In the genomic region with DNA sequence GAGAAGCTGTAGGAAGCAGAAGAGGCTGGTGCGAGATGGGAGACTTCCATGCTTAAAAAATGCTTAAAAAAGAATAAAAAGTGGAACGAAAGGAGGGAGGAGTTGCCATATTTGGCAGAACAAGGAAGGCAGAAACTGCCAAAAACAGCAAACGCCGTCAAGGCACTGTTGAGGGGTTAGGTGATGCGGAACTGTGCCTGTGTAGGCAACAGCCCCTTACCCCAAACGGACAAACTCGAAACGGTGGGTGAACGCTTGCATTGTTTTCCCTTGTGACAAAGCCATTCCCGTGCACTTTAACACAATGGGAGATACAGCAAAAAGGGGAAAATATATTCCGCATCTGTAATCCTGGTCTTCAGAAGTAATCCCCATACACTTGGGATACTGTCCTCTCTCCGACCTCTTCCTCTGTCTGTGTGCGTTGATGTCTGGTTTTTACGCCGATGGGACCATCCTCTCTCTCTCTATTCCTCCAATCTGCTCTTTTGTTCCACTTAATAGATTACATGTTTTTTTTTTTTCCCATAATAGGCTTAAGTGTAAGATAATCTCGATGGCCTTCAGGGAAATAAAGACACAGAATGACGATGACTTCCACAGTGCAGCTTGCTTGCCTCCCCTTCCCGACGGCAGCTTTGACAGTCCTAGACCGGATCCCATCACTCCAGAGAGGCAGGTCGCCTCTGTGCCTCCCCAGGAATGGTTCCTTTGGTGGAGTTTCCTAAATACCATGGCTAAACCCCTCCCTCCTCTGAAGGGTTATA, we compare ENCODE assay signal across 16 cellular contexts.
DNase-seq lines count a peak whose midpoint lies in the region; ATAC-seq and TF ChIP-seq lines count a peak whose summit lies in the region.
"Had no signal": no experiment of that assay in that cellular context is flagged by ENCODE, and none has a peak within 500 bp of the region (broad histone marks: within the 10 kb centered on the region; RNA-seq: fewer than 3 reads in every experiment).

No MANE protein-coding gene starts in this region.

- H3K4me1 ChIP-seq in left ventricle myocardium inferior (peaks cover 25% of the 10 kb centered on the region), right atrium auricular region (peaks cover 0 to 6% of the 10 kb centered on the region in 2 donors)

- H3K4me3 Mint-ChIP-seq in glutamatergic neuron (ENCODE audit: unreplicated experiment) (peak overlapping the region; percentile 13), progenitor cell of endocrine pancreas (ENCODE audit: low read depth) (no peak overlapping the region), type B pancreatic cell (no peak overlapping the region)
- no peak overlapping the region for H3K4me3 Mint-ChIP-seq in stimulated activated naive B cell treated with anti-CD40 and anti-IgM and Interleukin-4, amounts not matched to agents 10 μg/mL and 1 μg/mL and 100 μg/mL, for 72 hours
- no peak overlapping the region for H3K4me3 Mint-ChIP-seq in T-helper 2 cell treated with Interferon-gamma antibody and Interleukin-4, amounts not matched to agents 5 μg/mL and 100 μg/mL, for 36 hours
- H3K4me3 Mint-ChIP-seq: CD4-positive, CD25-positive, alpha-beta regulatory T cell; IgD-negative memory B cell had no signal

- H3K36me3 Mint-ChIP-seq in glutamatergic neuron (ENCODE audit: unreplicated experiment) (peaks cover 5% of the 10 kb centered on the region), progenitor cell of endocrine pancreas (ENCODE audit: insufficient read depth) (peaks cover 8% of the 10 kb centered on the region), type B pancreatic cell (peaks cover 31% of the 10 kb centered on the region)
- no peaks in the 10 kb centered on the region for H3K36me3 Mint-ChIP-seq in stimulated activated naive B cell treated with anti-CD40 and anti-IgM and Interleukin-4, amounts not matched to agents 10 μg/mL and 1 μg/mL and 100 μg/mL, for 72 hours
- no peaks in the 10 kb centered on the region for H3K36me3 Mint-ChIP-seq in T-helper 2 cell treated with Interferon-gamma antibody and Interleukin-4, amounts not matched to agents 5 μg/mL and 100 μg/mL, for 36 hours (ENCODE audit: low read depth)
- H3K36me3 Mint-ChIP-seq: CD4-positive, CD25-positive, alpha-beta regulatory T cell; IgD-negative memory B cell had no signal

- DNase-seq in left ventricle myocardium inferior (no peak), right atrium auricular region (ENCODE audit: low spot score) (no peak), NCI-H82 (lab: John Stamatoyannopoulos, UW) (peak; percentile 92), glutamatergic neuron (no peak), progenitor cell of endocrine pancreas (ENCODE audit: low spot score, unreplicated experiment) (no peak), type B pancreatic cell (ENCODE audit: extremely low spot score, unreplicated experiment) (no peak)
- DNase-seq in stimulated activated naive B cell treated with anti-CD40 and anti-IgM and Interleukin-4, amounts not matched to agents 10 μg/mL and 1 μg/mL and 100 μg/mL, for 72 hours = no peak
- DNase-seq in T-helper 2 cell treated with Interferon-gamma antibody and Interleukin-4, amounts not matched to agents 5 μg/mL and 100 μg/mL, for 36 hours (ENCODE audit: low spot score) = no peak
- DNase-seq: 8988T; CD4-positive, CD25-positive, alpha-beta regulatory T cell; NCI-H1417; NCI-H1930; NCI-H2171 treated with DMSO at 0.1 percent for 48 hours; NCI-H510A; OCI-M1 had no signal

- H3K4me3 ChIP-seq in left ventricle myocardium inferior = no peak overlapping the region
- H3K4me3 ChIP-seq in right atrium auricular region = no peak overlapping the region

- peaks cover 11% of the 10 kb centered on the region for H3K9me3 Mint-ChIP-seq in glutamatergic neuron (ENCODE audit: unreplicated experiment)
- no peaks in the 10 kb centered on the region for H3K9me3 Mint-ChIP-seq in progenitor cell of endocrine pancreas (ENCODE audit: low read depth)
- H3K9me3 Mint-ChIP-seq in stimulated activated naive B cell treated with anti-CD40 and anti-IgM and Interleukin-4, amounts not matched to agents 10 μg/mL and 1 μg/mL and 100 μg/mL, for 72 hours = no peaks in the 10 kb centered on the region
- no peaks in the 10 kb centered on the region for H3K9me3 Mint-ChIP-seq in type B pancreatic cell
- no peaks in the 10 kb centered on the region for H3K9me3 Mint-ChIP-seq in T-helper 2 cell treated with Interferon-gamma antibody and Interleukin-4, amounts not matched to agents 5 μg/mL and 100 μg/mL, for 36 hours

- ATAC-seq in stimulated activated naive B cell treated with anti-CD40 and anti-IgM and Interleukin-4, amounts not matched to agents 10 μg/mL and 1 μg/mL and 100 μg/mL, for 72 hours (replicated peaks) = no peak

- H3K27me3 ChIP-seq in left ventricle myocardium inferior (ENCODE audit: low read depth) (no peaks in the 10 kb centered on the region), right atrium auricular region (no peaks in the 10 kb centered on the region)

- H3K9me3 ChIP-seq in left ventricle myocardium inferior (replicated peaks) (no peaks in the 10 kb centered on the region), right atrium auricular region (no peaks in the 10 kb centered on the region)

- H3K36me3 ChIP-seq in left ventricle myocardium inferior = no peaks in the 10 kb centered on the region
- no peaks in the 10 kb centered on the region for H3K36me3 ChIP-seq in right atrium auricular region

- intact Hi-C loops in left ventricle myocardium inferior (cut with micrococcal nuclease) = no loop called here

- TF ChIP-seq CTCF in left ventricle myocardium inferior (IDR thresholded peaks at IDR 0.05; ENCODE audit: borderline replicate concordance) (no peak), right atrium auricular region (IDR thresholded peaks at IDR 0.05) (no peak), glutamatergic neuron (IDR thresholded peaks at IDR 0.05; ENCODE audit: partially characterized antibody, unreplicated experiment) (no peak), progenitor cell of endocrine pancreas (IDR thresholded peaks at IDR 0.05; ENCODE audit: unreplicated experiment) (no peak), type B pancreatic cell (conservative IDR thresholded peaks at IDR 0.05) (no peak)

- H3K27ac Mint-ChIP-seq in glutamatergic neuron (ENCODE audit: unreplicated experiment) = peak overlapping the region; percentile 44
- peak overlapping the region; percentile 43 for H3K27ac Mint-ChIP-seq in progenitor cell of endocrine pancreas
- H3K27ac Mint-ChIP-seq in stimulated activated naive B cell treated with anti-CD40 and anti-IgM and Interleukin-4, amounts not matched to agents 10 μg/mL and 1 μg/mL and 100 μg/mL, for 72 hours = no peak overlapping the region
- H3K27ac Mint-ChIP-seq in type B pancreatic cell = no peak overlapping the region
- no peak overlapping the region for H3K27ac Mint-ChIP-seq in T-helper 2 cell treated with Interferon-gamma antibody and Interleukin-4, amounts not matched to agents 5 μg/mL and 100 μg/mL, for 36 hours
- H3K27ac Mint-ChIP-seq: CD4-positive, CD25-positive, alpha-beta regulatory T cell; IgD-negative memory B cell had no signal

- H3K27me3 Mint-ChIP-seq in glutamatergic neuron (ENCODE audit: unreplicated experiment) (peaks cover 1% of the 10 kb centered on the region), progenitor cell of endocrine pancreas (no peaks in the 10 kb centered on the region), type B pancreatic cell (no peaks in the 10 kb centered on the region)
- peaks cover 4 to 12% of the 10 kb centered on the region in 2 donors for H3K27me3 Mint-ChIP-seq in stimulated activated naive B cell treated with anti-CD40 and anti-IgM and Interleukin-4, amounts not matched to agents 10 μg/mL and 1 μg/mL and 100 μg/mL, for 72 hours
- no peaks in the 10 kb centered on the region for H3K27me3 Mint-ChIP-seq in T-helper 2 cell treated with Interferon-gamma antibody and Interleukin-4, amounts not matched to agents 5 μg/mL and 100 μg/mL, for 36 hours (ENCODE audit: low read depth)
- H3K27me3 Mint-ChIP-seq: IgD-negative memory B cell had no signal

- H3K4me1 Mint-ChIP-seq in glutamatergic neuron (ENCODE audit: low read depth, unreplicated experiment) (peaks cover 42% of the 10 kb centered on the region), progenitor cell of endocrine pancreas (ENCODE audit: low read depth) (peaks cover 57% of the 10 kb centered on the region), type B pancreatic cell (ENCODE audit: unreplicated experiment) (peaks cover 50% of the 10 kb centered on the region)
- H3K4me1 Mint-ChIP-seq in stimulated activated naive B cell treated with anti-CD40 and anti-IgM and Interleukin-4, amounts not matched to agents 10 μg/mL and 1 μg/mL and 100 μg/mL, for 72 hours = no peaks in the 10 kb centered on the region
- no peaks in the 10 kb centered on the region for H3K4me1 Mint-ChIP-seq in T-helper 2 cell treated with Interferon-gamma antibody and Interleukin-4, amounts not matched to agents 5 μg/mL and 100 μg/mL, for 36 hours (ENCODE audit: low read depth)
- H3K4me1 Mint-ChIP-seq: CD4-positive, CD25-positive, alpha-beta regulatory T cell; IgD-negative memory B cell had no signal

- H3K27ac ChIP-seq in left ventricle myocardium inferior (replicated peaks) = peak overlapping the region; percentile 24
- H3K27ac ChIP-seq in right atrium auricular region = no peak overlapping the region

Comparison
In these comparisons a context has a peak if more than half of its experiments do, and no peak if none do; other contexts are left out.
1. H3K27ac Mint-ChIP-seq: peak in glutamatergic neuron (single experiment) and progenitor cell of endocrine pancreas (single experiment); none in stimulated activated naive B cell treated with anti-CD40 and anti-IgM and Interleukin-4, amounts not matched to agents 10 μg/mL and 1 μg/mL and 100 μg/mL, for 72 hours (single experiment), type B pancreatic cell (single experiment) and T-helper 2 cell treated with Interferon-gamma antibody and Interleukin-4, amounts not matched to agents 5 μg/mL and 100 μg/mL, for 36 hours (single experiment).